Comparison of ENCODE assay signal across 10 cellular contexts in the genomic region with DNA sequence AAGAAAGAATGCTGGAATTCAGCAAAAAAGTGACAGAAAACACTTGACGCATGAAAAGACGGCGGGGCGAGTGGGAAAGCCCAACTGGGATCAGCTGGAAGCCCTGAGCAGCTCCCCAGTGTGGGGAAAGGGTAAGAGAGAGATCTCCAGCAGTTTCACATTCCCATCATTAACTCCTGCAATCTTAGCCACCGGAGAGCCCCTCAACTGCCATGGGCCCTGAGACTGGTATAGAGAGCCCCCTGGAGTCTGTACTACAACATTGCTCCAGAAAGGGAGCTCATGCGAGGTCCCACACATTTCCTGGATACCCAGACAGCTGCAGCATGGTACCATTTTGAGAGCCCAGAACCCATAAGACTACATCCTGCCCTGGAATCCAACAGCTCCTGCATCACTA. TPM values are rescaled to one million over a fixed set of nuclear protein-coding genes. Genes with fewer than 3 reads are reported as not detected.
A peak's percentile ranks its signal among the peaks of the same experiment; 100 is the strongest.
DNase-seq lines count a peak whose midpoint lies in the region; ATAC-seq and TF ChIP-seq lines count a peak whose summit lies in the region.
"Had no signal": no experiment of that assay in that cellular context is flagged by ENCODE, and none has a peak within 500 bp of the region (broad histone marks: within the 10 kb centered on the region; RNA-seq: fewer than 3 reads in every experiment).

No MANE protein-coding gene starts in this region.

- no peaks in the 10 kb centered on the region for H3K36me3 Mint-ChIP-seq in endodermal cell (ENCODE audit: low read depth)
- H3K36me3 Mint-ChIP-seq: immature natural killer cell had no signal

- H3K9me3 ChIP-seq in cardiac muscle cell (ENCODE audit: low read depth), result no peaks in the 10 kb centered on the region
- no peaks in the 10 kb centered on the region for H3K9me3 ChIP-seq in endodermal cell (ENCODE audit: control insufficient read depth, low read length)
- H3K9me3 ChIP-seq in upper lobe of right lung, result no peaks in the 10 kb centered on the region

- DNase-seq in cardiac muscle cell (ENCODE audit: low read depth in 1 of 2, low spot score in 1 of 2) (peak; percentile 41 to 46), left cardiac atrium (no peak), NCI-H2227 treated with DMSO at 0.1 percent for 48 hours (lab: John Stamatoyannopoulos, UW) (peak; percentile 3), endodermal cell (peak; percentile 83), upper lobe of right lung (no peak), left lobe of liver (ENCODE audit: low spot score) (no peak)
- DNase-seq: immature natural killer cell had no signal

- TF ChIP-seq CTCF in cardiac muscle cell (IDR thresholded peaks at IDR 0.05; ENCODE audit: low read depth, low read length), result peak; percentile 59
- peak; percentile 81 for TF ChIP-seq CTCF in endodermal cell (conservative IDR thresholded peaks at IDR 0.05)
- TF ChIP-seq CTCF in upper lobe of right lung (IDR thresholded peaks at IDR 0.05), result peak; percentile 35

- ATAC-seq in left cardiac atrium, result no peak
- peak; percentile 84 for ATAC-seq in upper lobe of right lung
- no peak for ATAC-seq in HG03139 (IDR thresholded peaks at IDR 0.05; ENCODE audit: unreplicated experiment)
- no peak for ATAC-seq in HG02642 (IDR thresholded peaks at IDR 0.05; ENCODE audit: poor library complexity, unreplicated experiment)
- no peak for ATAC-seq in left lobe of liver

- H3K4me1 Mint-ChIP-seq in endodermal cell, result no peaks in the 10 kb centered on the region
- H3K4me1 Mint-ChIP-seq: immature natural killer cell had no signal

- H3K27me3 Mint-ChIP-seq in endodermal cell (ENCODE audit: insufficient read depth), result peaks cover 13% of the 10 kb centered on the region

- 0 to 14% methylated on average over 2 to 6 of the region's 6 CpGs for WGBS in endodermal cell (ENCODE audit: insufficient coverage in 1 of 2, insufficient read length in 1 of 2), 2 experiments

- peaks cover 4% of the 10 kb centered on the region for H3K9me3 Mint-ChIP-seq in endodermal cell
- H3K9me3 Mint-ChIP-seq: T-helper 1 cell treated with Interleukin-12 subunit alpha and Interleukin-12 subunit beta and Interleukin-4 antibody, amounts not matched to agents 30 μg/mL and 1 μg/mL, for 36 hours had no signal

- intact Hi-C loops in left cardiac atrium (cut with DNase I), result no loop called here
- intact Hi-C loops in upper lobe of right lung (cut with DNase I), result no loop called here

- no peaks in the 10 kb centered on the region for H3K27me3 ChIP-seq in cardiac muscle cell
- H3K27me3 ChIP-seq in endodermal cell (ENCODE audit: control insufficient read depth, insufficient read depth, low read length, poor library complexity, severe bottlenecking), result no peaks in the 10 kb centered on the region
- no peaks in the 10 kb centered on the region for H3K27me3 ChIP-seq in upper lobe of right lung

- no peak overlapping the region for H3K4me3 Mint-ChIP-seq in endodermal cell
- H3K4me3 Mint-ChIP-seq: immature natural killer cell; T-helper 1 cell treated with Interleukin-12 subunit alpha and Interleukin-12 subunit beta and Interleukin-4 antibody, amounts not matched to agents 30 μg/mL and 1 μg/mL, for 36 hours had no signal

- no peak overlapping the region for H3K27ac ChIP-seq in cardiac muscle cell
- H3K27ac ChIP-seq in endodermal cell (ENCODE audit: low read depth, low read length), result no peak overlapping the region
- H3K27ac ChIP-seq in upper lobe of right lung, result no peak overlapping the region

- H3K9ac ChIP-seq in endodermal cell (ENCODE audit: extremely low read depth, low read length, poor library complexity, severe bottlenecking), result no peak overlapping the region

- H3K36me3 ChIP-seq in cardiac muscle cell, result no peaks in the 10 kb centered on the region
- H3K36me3 ChIP-seq in endodermal cell (ENCODE audit: control insufficient read depth, insufficient read depth, low read length), result no peaks in the 10 kb centered on the region
- H3K36me3 ChIP-seq in upper lobe of right lung, result no peaks in the 10 kb centered on the region

- H3K4me3 ChIP-seq in cardiac muscle cell (no peak overlapping the region), endodermal cell (ENCODE audit: low read length) (no peak overlapping the region), upper lobe of right lung (no peak overlapping the region)

- H3K4me1 ChIP-seq in cardiac muscle cell (ENCODE audit: low read depth) (no peaks in the 10 kb centered on the region), endodermal cell (ENCODE audit: control insufficient read depth, insufficient read depth, low read length) (no peaks in the 10 kb centered on the region), upper lobe of right lung (no peaks in the 10 kb centered on the region)

- no peak overlapping the region for H3K27ac Mint-ChIP-seq in endodermal cell
- H3K27ac Mint-ChIP-seq: immature natural killer cell; T-helper 1 cell treated with Interleukin-12 subunit alpha and Interleukin-12 subunit beta and Interleukin-4 antibody, amounts not matched to agents 30 μg/mL and 1 μg/mL, for 36 hours had no signal

RNA-seq across cellular contexts. Expression of a gene that starts 31.1 kb away (rescaled TPM):
- total RNA-seq in cardiac muscle cell (not detected in 2 replicates), left cardiac atrium (not detected), endodermal cell (not detected), upper lobe of right lung (not detected), left lobe of liver (not detected)
- not detected in 2 replicates for polyA plus RNA-seq in cardiac muscle cell
- polyA plus RNA-seq in endodermal cell (2013, experiment 1 of 2), result not detected
- not detected for polyA plus RNA-seq in endodermal cell (2013, experiment 2 of 2)
- polyA plus RNA-seq: immature natural killer cell had no signal

RNA-seq across cellular contexts. Expression of a gene that starts 32.9 kb away (rescaled TPM):
- total RNA-seq in cardiac muscle cell, result not detected in 2 replicates
- 0.20 TPM in 1 of 2 replicates, not detected in the other for polyA plus RNA-seq in cardiac muscle cell
- total RNA-seq in left cardiac atrium, result under 1 TPM in 1 of 2 donors, not detected in 1; 0.94 TPM
- not detected for total RNA-seq in endodermal cell
- not detected for polyA plus RNA-seq in endodermal cell (2013, experiment 1 of 2)
- polyA plus RNA-seq in endodermal cell (2013, experiment 2 of 2), result not detected
- total RNA-seq in upper lobe of right lung, result not detected
- total RNA-seq in left lobe of liver, result 738 TPM
- polyA plus RNA-seq: immature natural killer cell had no signal

RNA-seq across cellular contexts. Expression of a gene that starts 44.7 kb away (rescaled TPM):
- total RNA-seq in cardiac muscle cell (0.14 TPM in 1 of 2 replicates, not detected in the other), left cardiac atrium (100 to 1,000 TPM in 1 of 2 donors, 10 to 100 TPM in 1; 45.8 to 223 TPM), endodermal cell (1 to 10 TPM in 1 of 2 donors, under 1 TPM in 1; 0.29 to 1.4 TPM), upper lobe of right lung (4.2 TPM), left lobe of liver (26,068 TPM)
- 0.29 and 0.45 TPM in 2 replicates for polyA plus RNA-seq in cardiac muscle cell
- not detected for polyA plus RNA-seq in endodermal cell (2013, experiment 1 of 2)
- not detected for polyA plus RNA-seq in endodermal cell (2013, experiment 2 of 2)
- polyA plus RNA-seq: immature natural killer cell had no signal

Comparison
In these comparisons a context has a peak if more than half of its experiments do, and no peak if none do; other contexts are left out.
1. DNase-seq: peak in cardiac muscle cell (2 of 2), NCI-H2227 treated with DMSO at 0.1 percent for 48 hours (single experiment) and endodermal cell (single experiment); none in left cardiac atrium (single experiment), upper lobe of right lung (single experiment) and left lobe of liver (single experiment).
2. RNA of a gene that starts 32.9 kb away (total RNA-seq): 738 TPM in left lobe of liver (single experiment); 0.94 TPM in left cardiac atrium, not detected in upper lobe of right lung (single experiment), not detected in cardiac muscle cell and not detected in endodermal cell; every median in the first group is over 100 times any median in the second.
3. RNA of a gene that starts 44.7 kb away (total RNA-seq): 26,068 TPM in left lobe of liver (single experiment); 45.8 to 223 TPM in left cardiac atrium, 4.2 TPM in upper lobe of right lung (single experiment), 0.29 to 1.4 TPM in endodermal cell and 0.14 TPM in cardiac muscle cell; every median in the first group is over 100 times any median in the second.
4. Peak in every context shown above with its lines, with median percentiles within 50 percentile points of each other: CTCF ChIP-seq.